Comparison of ENCODE assay signal across 9 cellular contexts in genomic region chr14:74913986-74914573, GRCh38. TPM values are rescaled to one million over a fixed set of nuclear protein-coding genes. Genes with fewer than 3 reads are reported as not detected.
DNase-seq lines count a peak whose midpoint lies in the region; ATAC-seq, FAIRE-seq and TF ChIP-seq lines count a peak whose summit lies in the region.
"Had no signal": no experiment of that assay in that cellular context is flagged by ENCODE, and none has a peak within 500 bp of the region (broad histone marks: within the 10 kb centered on the region; RNA-seq: fewer than 3 reads in every experiment).

No MANE protein-coding gene starts in this region.

- peak; percentile 83 for DNase-seq in AG08395 (ENCODE audit: low spot score)
- peak; percentile 35 for DNase-seq in Panc1 (ENCODE audit: low read depth, low spot score)
- DNase-seq in H1 (ENCODE audit: low read depth in 1 of 2, low spot score in 2 of 2), result no peak
- no peak for DNase-seq in lower lobe of right lung
- DNase-seq: naive B cell had no signal

- H4K91ac ChIP-seq in H1 (replicated peaks; ENCODE audit: insufficient read length, low read length), result no peak overlapping the region

- no peak for TF ChIP-seq EP300 in H1 (IDR thresholded peaks at IDR 0.05; ENCODE audit: borderline replicate concordance in 1 of 2, low read depth in 2 of 2, low read length in 2 of 2)

- no peak overlapping the region for H2AFZ ChIP-seq in H1 (ENCODE audit: low read length)

- intact Hi-C loops in Panc1 (cut with micrococcal nuclease; ENCODE audit: unreplicated experiment), result no loop called here
- intact Hi-C loops in lower lobe of right lung (cut with DNase I), result no loop called here

- TF ChIP-seq POLR2A in H1 (IDR thresholded peaks at IDR 0.05; ENCODE audit: control extremely low read depth in 1 of 2, low read depth in 2 of 2, low read length in 2 of 2), result no peak

- no peak overlapping the region for H3K4ac ChIP-seq in H1 (replicated peaks; ENCODE audit: insufficient read length, low read depth, low read length)

- H3K23me2 ChIP-seq in H1 (ENCODE audit: low read depth, low read length), result no peaks in the 10 kb centered on the region

- no peak overlapping the region for H3K23ac ChIP-seq in H1 (ENCODE audit: insufficient read length)

- no peak overlapping the region for H4K8ac ChIP-seq in H1 (ENCODE audit: extremely low read depth, insufficient read depth, low read length)

- no peak overlapping the region for H3K4me2 ChIP-seq in H1 (ENCODE audit: insufficient read depth in 1 of 2, low read depth in 2 of 2, low read length in 2 of 2)

- no peaks in the 10 kb centered on the region for H3K27me3 ChIP-seq in Panc1 (ENCODE audit: control insufficient read depth, insufficient read depth, low read length)
- H3K27me3 ChIP-seq in H1 (replicated peaks in 1 of 4; ENCODE audit: control insufficient read depth in 3 of 4, extremely low read depth in 1 of 4, insufficient read depth in 3 of 4, low read length in 3 of 4), result no peaks in the 10 kb centered on the region
- no peaks in the 10 kb centered on the region for H3K27me3 ChIP-seq in lower lobe of right lung (ENCODE audit: low read depth)

- no TSS peak for BruUV-seq in Panc1 (replicated peaks; lab: Mats Ljungman, UMichigan)

- H4K5ac ChIP-seq in H1 (ENCODE audit: insufficient read length, low read depth, low read length), result no peak overlapping the region

- no peak overlapping the region for H3K18ac ChIP-seq in H1 (ENCODE audit: extremely low read depth, low read length)

- CTCF ChIA-PET in Panc1 (lab: Charles Lee), result no interaction called here
- CTCF ChIA-PET in H1 (lab: Charles Lee; ENCODE audit: partially characterized antibody), result interaction anchor here (1.3 to 1.5 kb wide), 2 partner anchors 28 to 173 kb away, joined by 3 to 4 read pairs; no protein-coding TSS in a partner anchor

- H3K9ac ChIP-seq in H1 (replicated peaks in 1 of 4; ENCODE audit: extremely low read depth in 1 of 4, low read depth in 3 of 4, low read length in 3 of 4), result no peak overlapping the region

- H3K4me3 ChIP-seq in Panc1 (ENCODE audit: low read depth in 2 of 2, low read length in 2 of 2) (no peak overlapping the region), H1 (ENCODE audit: extremely low read depth in 1 of 4, insufficient read depth in 2 of 4, low read depth in 3 of 4, low read length in 4 of 4) (no peak overlapping the region), lower lobe of right lung (no peak overlapping the region)

- POLR2A ChIA-PET in Panc1 (lab: Charles Lee), result no interaction called here
- POLR2A ChIA-PET in H1 (lab: Charles Lee; ENCODE audit: partially characterized antibody), result no interaction called here

- H3K56ac ChIP-seq in H1 (replicated peaks; ENCODE audit: insufficient read length, low read depth, low read length), result no peak overlapping the region

- H3K79me2 ChIP-seq in H1 (ENCODE audit: control insufficient read depth in 1 of 2, insufficient read depth in 2 of 2, low read length in 2 of 2), result no peaks in the 10 kb centered on the region

- no peak overlapping the region for H2BK120ac ChIP-seq in H1 (replicated peaks; ENCODE audit: low read depth, low read length)

- in situ Hi-C loops in Panc1 (cut with HindIII; ENCODE audit: low pct_unique_long_range_greater_than_20kb, low sequenced_read_pairs), result no loop called here

- TF ChIP-seq RAD21 in H1 (IDR thresholded peaks at IDR 0.05 in 1 of 2, conservative IDR thresholded peaks at IDR 0.05 in 1 of 2; ENCODE audit: low read depth in 2 of 2, low read length in 2 of 2), result peak; percentile 72 to 81

- H2BK5ac ChIP-seq in H1 (ENCODE audit: low read depth, low read length), result no peak overlapping the region

- peak; percentile 66 for FAIRE-seq in H1 (lab: Jason Lieb, UNC)

- H2BK12ac ChIP-seq in H1 (ENCODE audit: low read depth, low read length), result no peak overlapping the region

- H3K14ac ChIP-seq in H1 (ENCODE audit: insufficient read length), result no peak overlapping the region

- H3K36me3 ChIP-seq in Panc1 (ENCODE audit: control insufficient read depth, insufficient read depth, low read length) (no peaks in the 10 kb centered on the region), H1 (ENCODE audit: control insufficient read depth in 2 of 4, insufficient read depth in 4 of 4, low read length in 3 of 4) (peaks cover 0 to under 1% (median 0%) of the 10 kb centered on the region in 4 experiments; a peak in 1 of 8 replicates), lower lobe of right lung (no peaks in the 10 kb centered on the region)

- no peak overlapping the region for H2BK15ac ChIP-seq in H1 (ENCODE audit: low read length)

- H3K27ac ChIP-seq in Panc1 (ENCODE audit: low read length), result no peak overlapping the region
- no peak overlapping the region for H3K27ac ChIP-seq in H1 (ENCODE audit: low read depth, low read length)
- no peak overlapping the region for H3K27ac ChIP-seq in lower lobe of right lung

- H3K4me1 ChIP-seq in Panc1 (ENCODE audit: control insufficient read depth, insufficient read depth, low read length), result no peaks in the 10 kb centered on the region
- no peaks in the 10 kb centered on the region; a peak in 2 of 7 replicates for H3K4me1 ChIP-seq in H1 (replicated peaks in 1 of 4; ENCODE audit: control insufficient read depth in 3 of 4, insufficient read depth in 4 of 4, low read length in 3 of 4)
- H3K4me1 ChIP-seq in lower lobe of right lung, result peaks cover 18% of the 10 kb centered on the region

- H4K20me1 ChIP-seq in H1 (replicated peaks in 1 of 2; ENCODE audit: control insufficient read depth in 1 of 2, insufficient read depth in 2 of 2, low read length in 2 of 2), result no peaks in the 10 kb centered on the region

- ATAC-seq in Panc1 (peak; percentile 81), lower lobe of right lung (peak; percentile 53 to 69), GM19324 (IDR thresholded peaks at IDR 0.05; ENCODE audit: low FRiP score, unreplicated experiment) (no peak), GM19328 (IDR thresholded peaks at IDR 0.05; ENCODE audit: unreplicated experiment) (no peak), esophagus mucosa (no peak)

- 80% methylated on average over 6 of the region's 6 CpGs; no CpG with 5 or more reads in 1 of the 2 experiments for WGBS in H1 (ENCODE audit: extremely low coverage in 1 of 2, insufficient coverage in 1 of 2, insufficient read length in 1 of 2, insufficient replicate concordance in 2 of 2, low coverage in 1 of 2, low lambda C conversion rate in 2 of 2, missing lambda C conversion rate in 1 of 2), 2 experiments

- H3K79me1 ChIP-seq in H1 (ENCODE audit: low read depth, low read length), result no peaks in the 10 kb centered on the region

- H3K9me3 ChIP-seq in Panc1 (ENCODE audit: control insufficient read depth, insufficient read depth, low read depth, low read length) (no peaks in the 10 kb centered on the region), H1 (ENCODE audit: insufficient read depth in 2 of 2, low read depth in 1 of 2, low read length in 1 of 2) (no peaks in the 10 kb centered on the region), lower lobe of right lung (no peaks in the 10 kb centered on the region)

- no peak overlapping the region for H2BK20ac ChIP-seq in H1 (ENCODE audit: low read length)

- H2AK5ac ChIP-seq in H1 (ENCODE audit: low read depth, low read length), result no peak overlapping the region

- TF ChIP-seq CTCF in GM12873 (IDR thresholded peaks at IDR 0.05; ENCODE audit: insufficient read depth, low read depth, low read length, missing control alignments) (peak; percentile 72), Panc1 (IDR thresholded peaks at IDR 0.05) (peak; percentile 82), H1 (IDR thresholded peaks at IDR 0.05; ENCODE audit: control extremely low read depth in 1 of 3, insufficient read depth in 1 of 3, low read depth in 1 of 3, low read length in 3 of 3) (peak; percentile 66 to 73 (median 70)), lower lobe of right lung (IDR thresholded peaks at IDR 0.05) (peak; percentile 68)

RNA-seq across cellular contexts. Expression of gene RPS6KL1, which starts 9.0 kb away (rescaled TPM):
- total RNA-seq in Panc1 (2021; ENCODE audit: unreplicated experiment), result 14.9 TPM
- polyA plus RNA-seq in Panc1 (2012; ENCODE audit: insufficient read length), result 22.4 TPM
- 11.3 and 13.8 TPM in 2 replicates for total RNA-seq in H1 (2021; fragmentation: NEBNext Ultra II Directional; extraction: Animal tissue kit (Norgen Biotek cat#: 25700))
- polyA plus RNA-seq in H1 (2011; rRNA removed), result 9.4 and 9.8 TPM in 2 replicates
- 13.9 TPM for polyA plus RNA-seq in H1 (2011; cell fraction: cytosol; rRNA removed)
- 45.2 TPM for polyA plus RNA-seq in H1 (2011; cell fraction: nucleus; rRNA removed)
- polyA plus RNA-seq in H1 (2012, experiment 1 of 2), result 9.3 to 19.0 TPM (median 15.0 TPM) in 4 replicates
- polyA plus RNA-seq in H1 (2012, experiment 2 of 2), result 5.9 TPM
- 6.5 TPM for polyA plus RNA-seq in H1 (2013, experiment 1 of 2)
- 5.4 TPM for polyA plus RNA-seq in H1 (2013, experiment 2 of 2)
- polyA minus RNA-seq in H1 (2011; rRNA and poly(A)+ RNA removed), result 21.4 and 21.5 TPM in 2 replicates
- polyA minus RNA-seq in H1 (2011; cell fraction: cytosol; rRNA and poly(A)+ RNA removed), result 7.9 TPM
- 25.7 TPM for polyA minus RNA-seq in H1 (2011; cell fraction: nucleus; rRNA and poly(A)+ RNA removed)
- 2.0 TPM for total RNA-seq in lower lobe of right lung
- total RNA-seq in esophagus mucosa, result 1.7 TPM

RNA-seq across cellular contexts. Expression of gene DLST, which starts 32.4 kb away (rescaled TPM):
- total RNA-seq in Panc1 (2021; ENCODE audit: unreplicated experiment) (68.8 TPM), lower lobe of right lung (82.7 TPM), esophagus mucosa (75.7 TPM)
- polyA plus RNA-seq in Panc1 (2012; ENCODE audit: insufficient read length), result 56.7 TPM
- total RNA-seq in H1 (2021; fragmentation: NEBNext Ultra II Directional; extraction: Animal tissue kit (Norgen Biotek cat#: 25700)), result 111 and 117 TPM in 2 replicates
- polyA plus RNA-seq in H1 (2011; rRNA removed), result 96.5 and 120 TPM in 2 replicates
- polyA plus RNA-seq in H1 (2011; cell fraction: cytosol; rRNA removed), result 151 TPM
- polyA plus RNA-seq in H1 (2011; cell fraction: nucleus; rRNA removed), result 173 TPM
- polyA plus RNA-seq in H1 (2012, experiment 1 of 2), result 81.2 to 99.3 TPM (median 96.1 TPM) in 4 replicates
- polyA plus RNA-seq in H1 (2012, experiment 2 of 2), result 66.6 TPM
- polyA plus RNA-seq in H1 (2013, experiment 1 of 2), result 49.9 TPM
- 48.6 TPM for polyA plus RNA-seq in H1 (2013, experiment 2 of 2)
- polyA minus RNA-seq in H1 (2011; rRNA and poly(A)+ RNA removed), result 159 and 173 TPM in 2 replicates
- 73.1 TPM for polyA minus RNA-seq in H1 (2011; cell fraction: cytosol; rRNA and poly(A)+ RNA removed)
- 68.7 TPM for polyA minus RNA-seq in H1 (2011; cell fraction: nucleus; rRNA and poly(A)+ RNA removed)

RNA-seq across cellular contexts. Expression of gene PROX2, which starts 38.1 kb away (rescaled TPM):
- total RNA-seq in Panc1 (2021; ENCODE audit: unreplicated experiment) (not detected), lower lobe of right lung (0.12 TPM), esophagus mucosa (not detected)
- polyA plus RNA-seq in Panc1 (2012; ENCODE audit: insufficient read length), result 0.11 TPM
- not detected in 2 replicates for total RNA-seq in H1 (2021; fragmentation: NEBNext Ultra II Directional; extraction: Animal tissue kit (Norgen Biotek cat#: 25700))
- polyA plus RNA-seq in H1 (2011; rRNA removed), result 0.03 and 0.08 TPM in 2 replicates
- polyA plus RNA-seq in H1 (2011; cell fraction: cytosol; rRNA removed), result 0.05 TPM
- polyA plus RNA-seq in H1 (2011; cell fraction: nucleus; rRNA removed), result 0.19 TPM
- 0.08 to 0.29 TPM (median 0.16 TPM) in 4 replicates for polyA plus RNA-seq in H1 (2012, experiment 1 of 2)
- polyA plus RNA-seq in H1 (2012, experiment 2 of 2), result not detected
- polyA plus RNA-seq in H1 (2013, experiment 1 of 2), result 0.02 TPM
- 0.04 TPM for polyA plus RNA-seq in H1 (2013, experiment 2 of 2)
- 0.05 and 0.13 TPM in 2 replicates for polyA minus RNA-seq in H1 (2011; rRNA and poly(A)+ RNA removed)
- not detected for polyA minus RNA-seq in H1 (2011; cell fraction: cytosol; rRNA and poly(A)+ RNA removed)
- 0.10 TPM for polyA minus RNA-seq in H1 (2011; cell fraction: nucleus; rRNA and poly(A)+ RNA removed)

RNA-seq across cellular contexts. Expression of gene PGF, which starts 41.3 kb away (rescaled TPM):
- 7.3 TPM for total RNA-seq in Panc1 (2021; ENCODE audit: unreplicated experiment)
- 24.9 TPM for polyA plus RNA-seq in Panc1 (2012; ENCODE audit: insufficient read length)
- 3.9 and 4.1 TPM in 2 replicates for total RNA-seq in H1 (2021; fragmentation: NEBNext Ultra II Directional; extraction: Animal tissue kit (Norgen Biotek cat#: 25700))
- polyA plus RNA-seq in H1 (2011; rRNA removed), result 2.1 and 2.8 TPM in 2 replicates
- 2.3 TPM for polyA plus RNA-seq in H1 (2011; cell fraction: cytosol; rRNA removed)
- 4.3 TPM for polyA plus RNA-seq in H1 (2011; cell fraction: nucleus; rRNA removed)
- 2.1 to 3.3 TPM (median 2.9 TPM) in 4 replicates for polyA plus RNA-seq in H1 (2012, experiment 1 of 2)
- 2.8 TPM for polyA plus RNA-seq in H1 (2012, experiment 2 of 2)
- polyA plus RNA-seq in H1 (2013, experiment 1 of 2), result 2.9 TPM
- 3.1 TPM for polyA plus RNA-seq in H1 (2013, experiment 2 of 2)
- 1.2 and 1.7 TPM in 2 replicates for polyA minus RNA-seq in H1 (2011; rRNA and poly(A)+ RNA removed)
- polyA minus RNA-seq in H1 (2011; cell fraction: cytosol; rRNA and poly(A)+ RNA removed), result 4.0 TPM
- 8.7 TPM for polyA minus RNA-seq in H1 (2011; cell fraction: nucleus; rRNA and poly(A)+ RNA removed)
- 3.0 TPM for total RNA-seq in lower lobe of right lung
- total RNA-seq in esophagus mucosa, result 4.1 TPM

Comparison
In these comparisons a context has a peak if more than half of its experiments do, and no peak if none do; other contexts are left out.
1. DNase-seq: peak in AG08395 (single experiment) and Panc1 (single experiment); none in H1 (0 of 2) and lower lobe of right lung (single experiment).
2. ATAC-seq: peak in Panc1 (single experiment) and lower lobe of right lung (2 of 2); none in GM19324 (single experiment), GM19328 (single experiment) and esophagus mucosa (single experiment).
3. Peak in every context shown above with its lines, with median percentiles within 50 percentile points of each other: CTCF ChIP-seq.